11 cellular contexts compared by ENCODE assay signal in genomic region chr1:206706806-206707205, GRCh38. TPM values are rescaled to one million over a fixed set of nuclear protein-coding genes. Genes with fewer than 3 reads are reported as not detected.
DNase-seq lines count a peak whose midpoint lies in the region; ATAC-seq and TF ChIP-seq lines count a peak whose summit lies in the region.
"Had no signal": no experiment of that assay in that cellular context is flagged by ENCODE, and none has a peak within 500 bp of the region (broad histone marks: within the 10 kb centered on the region; RNA-seq: fewer than 3 reads in every experiment).

No MANE protein-coding gene starts in this region.

- peak overlapping the region; percentile 71 for H3K27ac Mint-ChIP-seq in activated naive CD4-positive, alpha-beta T cell treated with anti-CD3 and anti-CD28 coated beads for 36 hours
- H3K27ac Mint-ChIP-seq: nephron progenitor cell had no signal

- no peak overlapping the region for H3K9ac ChIP-seq in stomach smooth muscle (ENCODE audit: low read length in 2 of 2)

- CTCF ChIA-PET in activated naive CD4-positive, alpha-beta T cell treated with anti-CD3 and anti-CD28 coated beads for 36 hours (lab: Charles Lee): interaction anchor here (1.3 to 4.7 kb wide), 5 partner anchors 10 to 227 kb away, joined by 3 to 23 read pairs (median 4); no protein-coding TSS in a partner anchor

- no peak for TF ChIP-seq CTCF in left lung (IDR thresholded peaks at IDR 0.05)
- TF ChIP-seq CTCF in GM10266 (IDR thresholded peaks at IDR 0.05; ENCODE audit: control insufficient read depth, insufficient read depth, low read depth, missing control alignments): no peak
- no peak for TF ChIP-seq CTCF in foreskin fibroblast (IDR thresholded peaks at IDR 0.05; ENCODE audit: low read depth, low read length)

- H3K4me3 ChIP-seq in SJCRH30: peak overlapping the region; percentile 8
- no peak overlapping the region for H3K4me3 ChIP-seq in left lung
- peak overlapping the region in 1 of 2 donors; percentile 29 for H3K4me3 ChIP-seq in stomach smooth muscle (ENCODE audit: low read length in 2 of 2)
- no peak overlapping the region for H3K4me3 ChIP-seq in foreskin fibroblast (ENCODE audit: low read depth in 1 of 2, low read length in 2 of 2)

- H3K36me3 ChIP-seq in SJCRH30 (peaks cover 3% of the 10 kb centered on the region; the same call in 1 of the 2 replicates), left lung (no peaks in the 10 kb centered on the region), stomach smooth muscle (ENCODE audit: control insufficient read depth in 2 of 2, insufficient read depth in 2 of 2, low read length in 2 of 2) (no peaks in the 10 kb centered on the region)

- DNase-seq in activated naive CD4-positive, alpha-beta T cell treated with anti-CD3 and anti-CD28 coated beads for 36 hours: no peak
- DNase-seq in activated naive CD4-positive, alpha-beta T cell treated with anti-CD3 and anti-CD28 coated beads, Interleukin-2, amount 50 U/mL, for 16 hours: no peak
- DNase-seq in SJCRH30 (peak; percentile 66 to 67), left lung (no peak), GM10266 (ENCODE audit: extremely low spot score) (no peak), foreskin fibroblast (no peak), NCI-H1105 (lab: John Stamatoyannopoulos, UW) (no peak)
- DNase-seq: AML-193; nephron progenitor cell; NK-92 treated with Interleukin-12 subunit alpha and Interleukin-12 subunit beta, amount 100 ng/mL, for 24 hours had no signal

- no peaks in the 10 kb centered on the region for H3K36me3 Mint-ChIP-seq in activated naive CD4-positive, alpha-beta T cell treated with anti-CD3 and anti-CD28 coated beads for 36 hours (ENCODE audit: low read depth)

- H3K27ac ChIP-seq in SJCRH30 (peak overlapping the region; percentile 95), left lung (peak overlapping the region; percentile 55 to 65), stomach smooth muscle (ENCODE audit: low read length) (peak overlapping the region; percentile 31)

- H3K27me3 Mint-ChIP-seq in activated naive CD4-positive, alpha-beta T cell treated with anti-CD3 and anti-CD28 coated beads for 36 hours (ENCODE audit: low read depth): no peaks in the 10 kb centered on the region

- intact Hi-C loops in activated naive CD4-positive, alpha-beta T cell treated with anti-CD3 and anti-CD28 coated beads for 36 hours (cut with micrococcal nuclease): no loop called here
- intact Hi-C loops in left lung (cut with DNase I): no loop called here

- H3K9me3 ChIP-seq in SJCRH30 (replicated peaks): no peaks in the 10 kb centered on the region
- H3K9me3 ChIP-seq in left lung: no peaks in the 10 kb centered on the region
- H3K9me3 ChIP-seq in stomach smooth muscle (ENCODE audit: control insufficient read depth in 2 of 2, low read length in 2 of 2): no peaks in the 10 kb centered on the region

- ATAC-seq in left lung: no peak

- H3K27me3 ChIP-seq in SJCRH30 (no peaks in the 10 kb centered on the region), left lung (no peaks in the 10 kb centered on the region), stomach smooth muscle (ENCODE audit: control insufficient read depth in 1 of 2, insufficient read depth in 2 of 2, low read length in 2 of 2) (no peaks in the 10 kb centered on the region)

- H3K4me3 Mint-ChIP-seq in activated naive CD4-positive, alpha-beta T cell treated with anti-CD3 and anti-CD28 coated beads for 36 hours: no peak overlapping the region
- H3K4me3 Mint-ChIP-seq: nephron progenitor cell had no signal

- H3K9me3 Mint-ChIP-seq in activated naive CD4-positive, alpha-beta T cell treated with anti-CD3 and anti-CD28 coated beads for 36 hours: no peaks in the 10 kb centered on the region
- H3K9me3 Mint-ChIP-seq: nephron progenitor cell had no signal

- H3K4me1 ChIP-seq in SJCRH30: peaks cover 73% of the 10 kb centered on the region
- peaks cover 54 to 100% of the 10 kb centered on the region in 2 donors for H3K4me1 ChIP-seq in left lung
- H3K4me1 ChIP-seq in stomach smooth muscle (ENCODE audit: control insufficient read depth, insufficient read depth, low read length): peaks cover 53% of the 10 kb centered on the region

- H3K4me1 Mint-ChIP-seq in activated naive CD4-positive, alpha-beta T cell treated with anti-CD3 and anti-CD28 coated beads for 36 hours (ENCODE audit: low read depth): peaks cover 87% of the 10 kb centered on the region

RNA-seq across cellular contexts. Expression of gene MAPKAPK2, which starts 22.1 kb away (rescaled TPM):
- total RNA-seq in activated naive CD4-positive, alpha-beta T cell treated with anti-CD3 and anti-CD28 coated beads for 36 hours: 10 to 100 TPM; 83.4 to 85.3 TPM
- total RNA-seq in SJCRH30 (2014; rRNA removed; shearing (Covaris generic)): 64.4 and 67.6 TPM in 2 replicates
- total RNA-seq in left lung: 100 to 1,000 TPM in 1 of 2 donors, 10 to 100 TPM in 1; 92.2 to 113 TPM

Comparison
In these comparisons a context has a peak if more than half of its experiments do, and no peak if none do; other contexts are left out.
1. DNase-seq: peak in SJCRH30 (2 of 2); none in activated naive CD4-positive, alpha-beta T cell treated with anti-CD3 and anti-CD28 coated beads for 36 hours (single experiment), activated naive CD4-positive, alpha-beta T cell treated with anti-CD3 and anti-CD28 coated beads, Interleukin-2, amount 50 U/mL, for 16 hours (single experiment), left lung (0 of 2), GM10266 (single experiment), foreskin fibroblast (0 of 2) and NCI-H1105 (single experiment).
2. H3K27ac ChIP-seq: peak in every context shown above with its lines; median percentile 95 in SJCRH30; 60 in left lung; 31 in stomach smooth muscle.